In genomic region chr18:135045-135444, GRCh38 we compare ENCODE assay signal across 8 cellular contexts.
"Had no signal": no experiment of that assay in that cellular context is flagged by ENCODE, and none has a peak within 500 bp of the region (broad histone marks: within the 10 kb centered on the region; RNA-seq: fewer than 3 reads in every experiment).

No MANE protein-coding gene starts in this region.

- FAIRE-seq: G401.6, GM12878, GM12891, GM12892, GM18507, GM19239 had no signal

- ATAC-seq: GM12878 had no signal

- H3K4me3 ChIP-seq: GM12878 had no signal

- DNase-seq: GDM1, GF-D8 had no signal
